In the genomic region with DNA sequence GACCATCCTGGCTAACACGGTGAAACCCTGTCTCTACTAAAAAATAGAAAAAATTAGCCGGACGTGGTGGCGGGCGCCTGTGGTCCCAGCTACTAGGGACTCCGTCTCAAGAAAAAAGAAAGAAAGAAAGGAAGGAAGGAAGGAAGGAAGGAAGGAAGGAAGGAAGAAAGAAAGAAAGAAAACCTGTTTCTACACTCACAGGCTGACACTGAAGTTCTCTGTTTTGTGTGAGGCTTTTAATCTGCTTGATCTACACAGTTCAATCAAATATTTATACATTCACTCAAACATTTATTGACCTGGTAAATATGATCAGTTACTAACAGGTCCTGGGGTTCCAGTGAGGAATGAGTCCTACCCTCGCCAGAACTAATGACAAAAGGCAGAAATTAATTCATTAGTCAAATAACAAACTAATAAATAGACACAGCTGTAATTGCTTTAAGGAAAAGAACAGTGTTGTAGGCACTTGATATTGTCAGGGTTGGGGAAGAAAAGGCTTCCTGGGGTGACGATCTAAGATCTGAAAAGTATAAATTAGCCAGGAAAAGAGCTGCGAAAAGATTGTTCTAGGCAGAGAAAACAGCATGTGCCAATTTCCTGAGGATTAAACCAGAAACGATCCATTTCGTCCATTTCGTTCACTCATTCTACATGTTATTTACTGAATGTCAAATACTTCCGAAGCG, we compare ENCODE assay signal across 8 cellular contexts. TPM values are rescaled to one million over a fixed set of nuclear protein-coding genes. Genes with fewer than 3 reads are reported as not detected.
A peak's percentile ranks its signal among the peaks of the same experiment; 100 is the strongest.
DNase-seq lines count a peak whose midpoint lies in the region; ATAC-seq, FAIRE-seq and TF ChIP-seq lines count a peak whose summit lies in the region.

No MANE protein-coding gene starts in this region.

- no peaks in the 10 kb centered on the region for H3K27me3 ChIP-seq in suprapubic skin

- WGBS in suprapubic skin: 14% methylated on average over 14 of the region's 14 CpGs

- peaks cover 63% of the 10 kb centered on the region for H3K4me1 ChIP-seq in suprapubic skin

- H3K27me3 Mint-ChIP-seq in activated CD4-positive, alpha-beta T cell treated with anti-CD3 and anti-CD28 coated beads for 36 hours: no peaks in the 10 kb centered on the region
- H3K27me3 Mint-ChIP-seq in activated naive CD8-positive, alpha-beta T cell: no peaks in the 10 kb centered on the region

- no peak for DNase-seq in activated CD4-positive, alpha-beta T cell treated with anti-CD3 and anti-CD28 coated beads for 36 hours
- DNase-seq in activated CD4-positive, alpha-beta T cell treated with anti-CD3 and anti-CD28 coated beads for 48 hours: no peak
- no peak for DNase-seq in suprapubic skin (ENCODE audit: low spot score in 2 of 2)
- DNase-seq in NCI-H2171 (lab: John Stamatoyannopoulos, UW): no peak

- peak overlapping the region; percentile 86 for H3K27ac ChIP-seq in suprapubic skin

- no peak for TF ChIP-seq POLR2A in suprapubic skin (IDR thresholded peaks at IDR 0.05)

- no peak for TF ChIP-seq CTCF in suprapubic skin (IDR thresholded peaks at IDR 0.05)

- CTCF ChIA-PET in activated CD4-positive, alpha-beta T cell treated with anti-CD3 and anti-CD28 coated beads for 36 hours (lab: Charles Lee): interaction anchor here (0.5 to 3.2 kb wide), 12 partner anchors 19 to 739 kb away, joined by 3 to 13 read pairs (median 4); a partner anchor contains a TSS

- intact Hi-C loops in activated CD4-positive, alpha-beta T cell treated with anti-CD3 and anti-CD28 coated beads for 36 hours (cut with DNase I, micrococcal nuclease): loop anchor here (1.0 to 10.0 kb wide), 18 partner anchors 56 to 1576 kb away; a partner anchor contains a TSS

- no peak for TF ChIP-seq EP300 in suprapubic skin (IDR thresholded peaks at IDR 0.05)

- FAIRE-seq in islet of Langerhans (lab: Jason Lieb, UNC): peak; percentile 62

- H3K36me3 ChIP-seq in suprapubic skin: no peaks in the 10 kb centered on the region

- H3K36me3 Mint-ChIP-seq in activated CD4-positive, alpha-beta T cell treated with anti-CD3 and anti-CD28 coated beads for 36 hours (ENCODE audit: low read depth): peaks cover 34% of the 10 kb centered on the region
- peaks cover 6% of the 10 kb centered on the region for H3K36me3 Mint-ChIP-seq in activated naive CD8-positive, alpha-beta T cell

- peak overlapping the region; percentile 95 for H3K27ac Mint-ChIP-seq in activated CD4-positive, alpha-beta T cell treated with anti-CD3 and anti-CD28 coated beads for 36 hours
- H3K27ac Mint-ChIP-seq in activated naive CD8-positive, alpha-beta T cell: peak overlapping the region; percentile 98

- POLR2A ChIA-PET in activated CD4-positive, alpha-beta T cell treated with anti-CD3 and anti-CD28 coated beads for 36 hours (lab: Charles Lee): interaction anchor here (0.6 to 1.4 kb wide), 8 partner anchors 11 to 155 kb away, joined by 3 to 8 read pairs (median 4); a partner anchor contains a TSS

- ATAC-seq in activated CD4-positive, alpha-beta T cell treated with anti-CD3 and anti-CD28 coated beads for 36 hours: no peak
- no peak for ATAC-seq in HG03439 (IDR thresholded peaks at IDR 0.05; ENCODE audit: unreplicated experiment)
- no peak for ATAC-seq in HG03521 (IDR thresholded peaks at IDR 0.05; ENCODE audit: unreplicated experiment)

- H3K4me1 Mint-ChIP-seq in activated CD4-positive, alpha-beta T cell treated with anti-CD3 and anti-CD28 coated beads for 36 hours: peaks cover 61% of the 10 kb centered on the region
- peaks cover 53% of the 10 kb centered on the region for H3K4me1 Mint-ChIP-seq in activated naive CD8-positive, alpha-beta T cell (ENCODE audit: low read depth)

- H3K4me3 ChIP-seq in suprapubic skin: peak overlapping the region; percentile 95

- H3K9me3 Mint-ChIP-seq in activated CD4-positive, alpha-beta T cell treated with anti-CD3 and anti-CD28 coated beads for 36 hours (ENCODE audit: low read depth): no peaks in the 10 kb centered on the region
- no peaks in the 10 kb centered on the region for H3K9me3 Mint-ChIP-seq in activated naive CD8-positive, alpha-beta T cell (ENCODE audit: low read depth)

- no peaks in the 10 kb centered on the region for H3K9me3 ChIP-seq in suprapubic skin

- H3K4me3 Mint-ChIP-seq in activated CD4-positive, alpha-beta T cell treated with anti-CD3 and anti-CD28 coated beads for 36 hours: peak overlapping the region; percentile 93
- H3K4me3 Mint-ChIP-seq in activated naive CD8-positive, alpha-beta T cell: peak overlapping the region; percentile 93

RNA-seq across cellular contexts. Expression of a gene that starts 0.8 kb away (rescaled TPM):
- 10 to 100 TPM; 77.0 to 78.9 TPM for total RNA-seq in activated CD4-positive, alpha-beta T cell treated with anti-CD3 and anti-CD28 coated beads for 36 hours
- total RNA-seq in suprapubic skin: 10 to 100 TPM in 2 of 4 donors, 1 to 10 TPM in 2; 8.5 to 20.4 (median 11.4) TPM

RNA-seq across cellular contexts. Expression of a gene that starts 1.3 kb away (rescaled TPM):
- 10 to 100 TPM; 42.0 to 46.8 TPM for total RNA-seq in activated CD4-positive, alpha-beta T cell treated with anti-CD3 and anti-CD28 coated beads for 36 hours
- total RNA-seq in suprapubic skin: 100 to 1,000 TPM in 1 of 4 donors, 10 to 100 TPM in 3; 67.0 to 103 (median 81.0) TPM

RNA-seq across cellular contexts. Expression of a gene that starts 56.0 kb away (rescaled TPM):
- total RNA-seq in activated CD4-positive, alpha-beta T cell treated with anti-CD3 and anti-CD28 coated beads for 36 hours: 10 to 100 TPM; 32.9 to 38.4 TPM
- total RNA-seq in suprapubic skin: 100 to 1,000 TPM; 108 to 257 (median 167) TPM

RNA-seq across cellular contexts. Expression of a gene that starts 58.3 kb away (rescaled TPM):
- 10 to 100 TPM; 12.6 to 18.0 TPM for total RNA-seq in activated CD4-positive, alpha-beta T cell treated with anti-CD3 and anti-CD28 coated beads for 36 hours
- 1 to 10 TPM; 6.5 to 9.5 (median 8.9) TPM for total RNA-seq in suprapubic skin
